In the genomic region with DNA sequence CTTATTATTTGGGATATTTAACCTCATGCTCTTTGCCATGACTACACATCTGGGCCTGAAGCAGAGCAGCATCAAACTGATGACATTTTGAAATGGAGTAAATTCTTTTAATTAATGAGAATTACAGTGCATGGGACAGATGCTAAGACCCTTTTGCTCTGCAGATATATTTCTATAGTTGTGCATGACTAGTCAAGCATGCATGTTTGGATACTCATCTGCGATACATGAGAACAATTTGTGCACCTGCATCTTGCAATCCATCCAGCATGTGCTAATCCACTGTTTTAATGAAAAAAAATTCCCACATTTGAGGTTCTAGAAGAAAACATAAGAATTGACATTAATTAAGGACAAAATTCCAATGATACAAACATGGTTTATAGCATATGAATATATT, we compare ENCODE assay signal across 17 cellular contexts.
"Had no signal": no experiment of that assay in that cellular context is flagged by ENCODE, and none has a peak within 500 bp of the region (broad histone marks: within the 10 kb centered on the region; RNA-seq: fewer than 3 reads in every experiment).

No MANE protein-coding gene starts in this region.

- H3K9me3 Mint-ChIP-seq: dendritic cell treated with granulocyte-macrophage colony-stimulating factor and Interleukin-4, amounts not matched to agents 40 ng/mL and 50 ng/mL, for 4 days; natural killer cell treated with Interleukin-12 subunit alpha and Interleukin-12 subunit beta and Interleukin-15 and Interleukin-18, amount 100 ng/mL, for 72 hours had no signal

- H3K27ac ChIP-seq: cardiac muscle cell, neutrophil, thoracic aorta had no signal

- H3K27me3 Mint-ChIP-seq: activated naive CD8-positive, alpha-beta T cell treated with anti-CD3 and anti-CD28 coated beads for 36 hours; dendritic cell treated with granulocyte-macrophage colony-stimulating factor and Interleukin-4, amounts not matched to agents 40 ng/mL and 50 ng/mL, for 4 days; natural killer cell treated with Interleukin-12 subunit alpha and Interleukin-12 subunit beta and Interleukin-15 and Interleukin-18, amount 100 ng/mL, for 72 hours had no signal

- H3K4me3 ChIP-seq: cardiac muscle cell, esophagus squamous epithelium, lung, smooth muscle cell, thoracic aorta, upper lobe of left lung had no signal

- H3K79me2 ChIP-seq: parathyroid adenoma had no signal

- H3K4me3 Mint-ChIP-seq: activated naive CD8-positive, alpha-beta T cell treated with anti-CD3 and anti-CD28 coated beads for 36 hours; dendritic cell treated with granulocyte-macrophage colony-stimulating factor and Interleukin-4, amounts not matched to agents 40 ng/mL and 50 ng/mL, for 4 days; natural killer cell treated with Interleukin-12 subunit alpha and Interleukin-12 subunit beta and Interleukin-15 and Interleukin-18, amount 100 ng/mL, for 72 hours; stimulated activated effector memory CD8-positive, alpha-beta T cell treated with anti-CD3 and anti-CD28 coated beads, Interleukin-12 subunit alpha, Interleukin-12 subunit beta, amount 100 ng/mL, for 72 hours had no signal

- DNase-seq: activated CD4-positive, CD25-positive, alpha-beta regulatory T cell treated with anti-CD3 and anti-CD28 coated beads, Interleukin-2, amount 50 U/mL, for 72 hours; activated gamma-delta T cell treated with Interleukin-2 at 50 U/mL for 16 hours; activated naive CD8-positive, alpha-beta T cell treated with anti-CD3 and anti-CD28 coated beads for 36 hours; amniotic stem cell; effector CD8-positive, alpha-beta T cell; esophagus squamous epithelium; stimulated activated CD4-positive, alpha-beta T cell treated with anti-CD3 and anti-CD28 coated beads, Interleukin-4, amount 100 ng/mL, for 24 hours; upper lobe of left lung had no signal

- H2AFZ ChIP-seq: parathyroid adenoma had no signal

- H3K36me3 Mint-ChIP-seq: natural killer cell treated with Interleukin-12 subunit alpha and Interleukin-12 subunit beta and Interleukin-15 and Interleukin-18, amount 100 ng/mL, for 72 hours; stimulated activated effector memory CD8-positive, alpha-beta T cell treated with anti-CD3 and anti-CD28 coated beads, Interleukin-12 subunit alpha, Interleukin-12 subunit beta, amount 100 ng/mL, for 72 hours had no signal

- H3K9ac ChIP-seq: parathyroid adenoma had no signal

- H3K4me2 ChIP-seq: smooth muscle cell had no signal

- H3K9me3 ChIP-seq: neutrophil, thoracic aorta, upper lobe of left lung had no signal

- H3K36me3 ChIP-seq: cardiac muscle cell, esophagus squamous epithelium, neutrophil, thoracic aorta, upper lobe of left lung had no signal

- H3K27me3 ChIP-seq: cardiac muscle cell, esophagus squamous epithelium, neutrophil, upper lobe of left lung had no signal

- H3K4me1 ChIP-seq: parathyroid adenoma had no signal

- H3K27ac Mint-ChIP-seq: activated naive CD8-positive, alpha-beta T cell treated with anti-CD3 and anti-CD28 coated beads for 36 hours; dendritic cell treated with granulocyte-macrophage colony-stimulating factor and Interleukin-4, amounts not matched to agents 40 ng/mL and 50 ng/mL, for 4 days; natural killer cell treated with Interleukin-12 subunit alpha and Interleukin-12 subunit beta and Interleukin-15 and Interleukin-18, amount 100 ng/mL, for 72 hours had no signal
